In genomic region chr22:22380098-22381030, GRCh38 we compare ENCODE assay signal across 9 cellular contexts.
A peak's percentile ranks its signal among the peaks of the same experiment; 100 is the strongest.
DNase-seq lines count a peak whose midpoint lies in the region; ATAC-seq, FAIRE-seq and TF ChIP-seq lines count a peak whose summit lies in the region.
"Had no signal": no experiment of that assay in that cellular context is flagged by ENCODE, and none has a peak within 500 bp of the region (broad histone marks: within the 10 kb centered on the region; RNA-seq: fewer than 3 reads in every experiment).

No MANE protein-coding gene starts in this region.

- ATAC-seq in GM21528 (IDR thresholded peaks at IDR 0.05; ENCODE audit: low FRiP score, unreplicated experiment) = no peak

- intact Hi-C loops in posterior vena cava (cut with DNase I) = no loop called here

- H2BK15ac ChIP-seq in H9 (ENCODE audit: low read depth, low read length) (no peak overlapping the region), mesendoderm (replicated peaks; ENCODE audit: low read depth) (no peak overlapping the region)

- no peak overlapping the region for H3K4me3 Mint-ChIP-seq in H9

- H3K23ac ChIP-seq in H9 (ENCODE audit: insufficient read length, low read depth, low read length) = no peak overlapping the region
- no peak overlapping the region for H3K23ac ChIP-seq in mesendoderm (ENCODE audit: low read length)

- DNase-seq in D341Med (ENCODE audit: low spot score) (peak; percentile 46), H9 (peak; percentile 61), SK-N-SH (peak; percentile 35), mesendoderm (peak; percentile 29), frontal cortex (ENCODE audit: low spot score in 2 of 2) (no peak), posterior vena cava (ENCODE audit: low spot score) (no peak), dermis blood vessel endothelial cell (no peak)
- DNase-seq: central memory CD4-positive, alpha-beta T cell had no signal

- no peak overlapping the region for H3T11ph ChIP-seq in H9 (ENCODE audit: low read length)

- H2BK5ac ChIP-seq in H9 (ENCODE audit: insufficient read length, low read length) = no peak overlapping the region
- no peak overlapping the region for H2BK5ac ChIP-seq in mesendoderm (ENCODE audit: low read length)

- H3K4me2 ChIP-seq in H9 (ENCODE audit: insufficient read depth, insufficient read length, low read length) (no peak overlapping the region), SK-N-SH (no peak overlapping the region), mesendoderm (ENCODE audit: low read length) (no peak overlapping the region)

- no peak overlapping the region for H2AFZ ChIP-seq in H9 (ENCODE audit: low read length)
- H2AFZ ChIP-seq in SK-N-SH (ENCODE audit: low read depth) = no peak overlapping the region

- H3K27ac ChIP-seq in H9 (ENCODE audit: insufficient read length, low read depth, low read length) (no peak overlapping the region), SK-N-SH (ENCODE audit: low read depth in 2 of 2, low read length in 1 of 2) (no peak overlapping the region), mesendoderm (ENCODE audit: low read depth, low read length) (no peak overlapping the region)

- no peak overlapping the region for H2BK12ac ChIP-seq in H9 (ENCODE audit: insufficient read length, low read depth, low read length)

- H3K27me3 Mint-ChIP-seq in H9 (ENCODE audit: low read depth) = peaks cover 100% of the 10 kb centered on the region

- no peak for TF ChIP-seq EP300 in SK-N-SH (IDR thresholded peaks at IDR 0.05; ENCODE audit: borderline replicate concordance in 1 of 2, low read depth in 1 of 2, low read length in 1 of 2)

- FAIRE-seq in frontal cortex (lab: Jason Lieb, UNC) = no peak

- H3K18ac ChIP-seq in H9 (ENCODE audit: insufficient read length, low read depth, low read length) = no peak overlapping the region
- no peak overlapping the region for H3K18ac ChIP-seq in mesendoderm (ENCODE audit: low read length)

- no peak overlapping the region for H3K27ac Mint-ChIP-seq in H9

- H3K36me3 Mint-ChIP-seq in H9 (ENCODE audit: insufficient read depth in 1 of 3, low read depth in 3 of 3) = peaks cover 0 to under 1% (median 0%) of the 10 kb centered on the region in 3 experiments; a peak in 1 of 7 replicates

- no peak overlapping the region for H4K5ac ChIP-seq in H9 (ENCODE audit: insufficient read length, low read depth, low read length)
- H4K5ac ChIP-seq in mesendoderm (ENCODE audit: low read length) = no peak overlapping the region

- no peak overlapping the region for H4K91ac ChIP-seq in H9 (ENCODE audit: insufficient read length, low read depth, low read length)

- CTCF ChIA-PET in SK-N-SH (lab: Yijun Ruan, JAX) = interaction anchor here (1.3 to 2.2 kb wide), 2 partner anchors 12 to 28 kb away, joined by 3 to 8 read pairs; no protein-coding TSS in a partner anchor

- H2AK5ac ChIP-seq in H9 (ENCODE audit: insufficient read length, low read length) (no peak overlapping the region), mesendoderm (ENCODE audit: low read length) (no peak overlapping the region)

- H3K23me2 ChIP-seq in H9 (ENCODE audit: insufficient read length, low read depth, low read length, poor library complexity, severe bottlenecking) = no peaks in the 10 kb centered on the region

- no peak overlapping the region for H2BK20ac ChIP-seq in H9 (ENCODE audit: low read depth, low read length, poor library complexity, severe bottlenecking)

- no CpG with 5 or more reads among the region's 11 CpGs for WGBS in H9 (ENCODE audit: extremely low coverage, insufficient read length, low lambda C conversion rate)
- 3% methylated on average over 11 of the region's 11 CpGs for WGBS in SK-N-SH (ENCODE audit: low lambda C conversion rate)
- WGBS in mesendoderm (ENCODE audit: extremely low coverage, insufficient coverage, low lambda C conversion rate) = no CpG with 5 or more reads among the region's 11 CpGs

- H3K4ac ChIP-seq in H9 (ENCODE audit: low read depth, low read length) (no peak overlapping the region), mesendoderm (ENCODE audit: low read depth, low read length) (no peak overlapping the region)

- POLR2A ChIA-PET in SK-N-SH (lab: Yijun Ruan, JAX) = no interaction called here

- H3K4me3 ChIP-seq in SK-N-SH (ENCODE audit: low read depth in 2 of 2, low read length in 1 of 2) (no peak overlapping the region), mesendoderm (ENCODE audit: low read length) (no peak overlapping the region)

- H3F3A ChIP-seq in SK-N-SH (replicated peaks; ENCODE audit: insufficient read depth) = no peaks in the 10 kb centered on the region

- no peak for TF ChIP-seq RAD21 in SK-N-SH (IDR thresholded peaks at IDR 0.05; ENCODE audit: low read length)

- H3K9me3 Mint-ChIP-seq in H9 = peaks cover 0 to under 1% of the 10 kb centered on the region in 2 experiments; a peak in 1 of 5 replicates

- H3K36me3 ChIP-seq in SK-N-SH (replicated peaks in 1 of 2; ENCODE audit: control insufficient read depth in 1 of 2, insufficient read depth in 2 of 2, low read length in 1 of 2) = no peaks in the 10 kb centered on the region
- H3K36me3 ChIP-seq in mesendoderm (ENCODE audit: control insufficient read depth, insufficient read depth, low read length) = no peaks in the 10 kb centered on the region

- no peaks in the 10 kb centered on the region for H3K9me2 ChIP-seq in SK-N-SH

- H3K4me1 ChIP-seq in H9 (ENCODE audit: insufficient read depth, low read length) = no peaks in the 10 kb centered on the region
- H3K4me1 ChIP-seq in SK-N-SH (ENCODE audit: control insufficient read depth in 1 of 2, insufficient read depth in 2 of 2, low read depth in 1 of 2, low read length in 1 of 2) = no peaks in the 10 kb centered on the region
- H3K4me1 ChIP-seq in mesendoderm (ENCODE audit: control insufficient read depth, low read depth, low read length) = no peaks in the 10 kb centered on the region

- H4K8ac ChIP-seq in H9 (replicated peaks; ENCODE audit: insufficient read length, low read depth, low read length) = no peak overlapping the region
- no peak overlapping the region for H4K8ac ChIP-seq in mesendoderm (ENCODE audit: low read depth, low read length)

- H3K9me3 ChIP-seq in H9 (ENCODE audit: control insufficient read depth, low read depth, low read length) (no peaks in the 10 kb centered on the region), SK-N-SH (no peaks in the 10 kb centered on the region)

- H2BK120ac ChIP-seq in H9 (ENCODE audit: low read depth, low read length, poor library complexity, severe bottlenecking) (no peak overlapping the region), mesendoderm (ENCODE audit: low read depth, low read length) (no peak overlapping the region)

- TF ChIP-seq CTCF in H9 (conservative IDR thresholded peaks at IDR 0.05) (peak; percentile 59), SK-N-SH (IDR thresholded peaks at IDR 0.05) (peak; percentile 18; the same call in 1 of the 2 replicates)

- no peak overlapping the region for H3K9ac ChIP-seq in H9 (ENCODE audit: extremely low read depth, insufficient read length, low read length)
- no peak overlapping the region for H3K9ac ChIP-seq in SK-N-SH
- H3K9ac ChIP-seq in mesendoderm (ENCODE audit: low read length) = no peak overlapping the region

- H3K14ac ChIP-seq in H9 (ENCODE audit: insufficient read depth, low read length) = no peak overlapping the region

- peaks cover 0 to 5% of the 10 kb centered on the region in 2 experiments; a peak in 2 of 4 replicates for H3K4me1 Mint-ChIP-seq in H9

- H3K56ac ChIP-seq in H9 (ENCODE audit: insufficient read length, low read depth, low read length) (no peak overlapping the region), mesendoderm (ENCODE audit: low read length) (no peak overlapping the region)

- H3K79me2 ChIP-seq in H9 (ENCODE audit: insufficient read depth, low read length) = no peaks in the 10 kb centered on the region
- no peaks in the 10 kb centered on the region for H3K79me2 ChIP-seq in SK-N-SH (ENCODE audit: insufficient read depth)
- no peaks in the 10 kb centered on the region for H3K79me2 ChIP-seq in mesendoderm (ENCODE audit: control insufficient read depth, insufficient read depth, low read length)

- H3K27me3 ChIP-seq in H9 (ENCODE audit: insufficient read depth, low read length) (peaks cover 71% of the 10 kb centered on the region), SK-N-SH (ENCODE audit: insufficient read depth) (peaks cover 4% of the 10 kb centered on the region), mesendoderm (ENCODE audit: insufficient read depth, low read length, poor library complexity) (peaks cover 7% of the 10 kb centered on the region)

- no peaks in the 10 kb centered on the region for H3K79me1 ChIP-seq in H9 (ENCODE audit: insufficient read depth, low read depth, low read length, poor library complexity, severe bottlenecking)
- no peaks in the 10 kb centered on the region for H3K79me1 ChIP-seq in mesendoderm (ENCODE audit: low read length)

- H4K20me1 ChIP-seq in H9 (ENCODE audit: control insufficient read depth, insufficient read depth, insufficient read length) (no peaks in the 10 kb centered on the region), SK-N-SH (ENCODE audit: insufficient read depth) (no peaks in the 10 kb centered on the region)

TF ChIP-seq in SK-N-SH, 30 proteins besides CTCF, POLR2A, EP300 and RAD21 (continues in another document):
- no peak for TF ChIP-seq MXI1 (IDR thresholded peaks at IDR 0.05; ENCODE audit: low read depth, low read length)
- TF ChIP-seq ELF1 (IDR thresholded peaks at IDR 0.05) = no peak
- no peak for TF ChIP-seq RXRA (IDR thresholded peaks at IDR 0.05; ENCODE audit: borderline replicate concordance, low read depth)
- no peak for TF ChIP-seq CHD2 (IDR thresholded peaks at IDR 0.05; ENCODE audit: low read length, partially characterized antibody)
- no peak for TF ChIP-seq YY1 (IDR thresholded peaks at IDR 0.05; ENCODE audit: low read depth)
- TF ChIP-seq RCOR1 (IDR thresholded peaks at IDR 0.05; ENCODE audit: low read length) = no peak
- TF ChIP-seq FOXJ3 (CRISPR knock-in tag; IDR thresholded peaks at IDR 0.05) = no peak
- no peak for TF ChIP-seq MAX (IDR thresholded peaks at IDR 0.05; ENCODE audit: low read depth)
- no peak for TF ChIP-seq EZH2phosphoT487 (IDR thresholded peaks at IDR 0.05; ENCODE audit: borderline replicate concordance, low read depth)

Comparison
In these comparisons a context has a peak if more than half of its experiments do, and no peak if none do; other contexts are left out.
1. DNase-seq: peak in D341Med (single experiment), H9 (single experiment), SK-N-SH (single experiment) and mesendoderm (single experiment); none in frontal cortex (0 of 2), posterior vena cava (single experiment) and dermis blood vessel endothelial cell (single experiment).